In genomic region chr13:32036762-32037161, GRCh38 we compare ENCODE assay signal across 11 cellular contexts. TPM values are rescaled to one million over a fixed set of nuclear protein-coding genes. Genes with fewer than 3 reads are reported as not detected.
A peak's percentile ranks its signal among the peaks of the same experiment; 100 is the strongest.
DNase-seq lines count a peak whose midpoint lies in the region; ATAC-seq and TF ChIP-seq lines count a peak whose summit lies in the region.
"Had no signal": no experiment of that assay in that cellular context is flagged by ENCODE, and none has a peak within 500 bp of the region (broad histone marks: within the 10 kb centered on the region; RNA-seq: fewer than 3 reads in every experiment).

No MANE protein-coding gene starts in this region.

- H4K8ac ChIP-seq in H9 (replicated peaks; ENCODE audit: insufficient read length, low read depth, low read length) = no peak overlapping the region

- TF ChIP-seq CTCF in H9 (conservative IDR thresholded peaks at IDR 0.05) = no peak

- no peak overlapping the region for H4K91ac ChIP-seq in H9 (ENCODE audit: insufficient read length, low read depth, low read length)

- no peaks in the 10 kb centered on the region; the same call in 1 of the 2 replicates for H3K4me1 ChIP-seq in H9 (ENCODE audit: insufficient read depth, low read length)

- H3K27ac ChIP-seq in H9 (ENCODE audit: insufficient read length, low read depth, low read length) = no peak overlapping the region
- H3K27ac ChIP-seq: Peyer's patch had no signal

- no peak overlapping the region for H2BK5ac ChIP-seq in H9 (ENCODE audit: insufficient read length, low read length)

- no peaks in the 10 kb centered on the region for H4K20me1 ChIP-seq in H9 (ENCODE audit: control insufficient read depth, insufficient read depth, insufficient read length)

- no peak overlapping the region for H2BK120ac ChIP-seq in H9 (ENCODE audit: low read depth, low read length, poor library complexity, severe bottlenecking)

- no CpG with 5 or more reads among the region's 2 CpGs for WGBS in H9 (ENCODE audit: extremely low coverage, insufficient read length, low lambda C conversion rate)

- H3K27ac Mint-ChIP-seq in activated naive CD4-positive, alpha-beta T cell treated with anti-CD3 and anti-CD28 coated beads, Interleukin-2, amount 50 U/mL, for 24 hours = no peak overlapping the region
- H3K27ac Mint-ChIP-seq in stimulated activated naive B cell treated with anti-CD40 and anti-IgM and Interleukin-4, amounts not matched to agents 10 μg/mL and 1 μg/mL and 100 μg/mL, for 72 hours = no peak overlapping the region
- H3K27ac Mint-ChIP-seq in H9 = peak overlapping the region in 1 of 3 experiments; percentile 0; a peak in 1 of 7 replicates
- H3K27ac Mint-ChIP-seq: mesothelial cell of epicardium had no signal

- H3K4me1 Mint-ChIP-seq in activated naive CD4-positive, alpha-beta T cell treated with anti-CD3 and anti-CD28 coated beads, Interleukin-2, amount 50 U/mL, for 24 hours = peaks cover 28% of the 10 kb centered on the region
- H3K4me1 Mint-ChIP-seq in stimulated activated naive B cell treated with anti-CD40 and anti-IgM and Interleukin-4, amounts not matched to agents 10 μg/mL and 1 μg/mL and 100 μg/mL, for 72 hours = peaks cover 14 to 25% of the 10 kb centered on the region in 2 donors
- H3K4me1 Mint-ChIP-seq in H9 = peaks cover 22 to 32% of the 10 kb centered on the region in 2 experiments

- no peak for DNase-seq in activated naive CD4-positive, alpha-beta T cell treated with anti-CD3 and anti-CD28 coated beads, Interleukin-2, amount 50 U/mL, for 16 hours
- peak; percentile 79 for DNase-seq in NCI-H748 (lab: John Stamatoyannopoulos, UW; ENCODE audit: unreplicated experiment)
- no peak for DNase-seq in left colon
- DNase-seq in stimulated activated naive B cell treated with anti-CD40 and anti-IgM and Interleukin-4, amounts not matched to agents 10 μg/mL and 1 μg/mL and 100 μg/mL, for 72 hours = no peak
- DNase-seq in mucosa of gallbladder (ENCODE audit: low spot score) = no peak
- DNase-seq in stimulated activated CD4-positive, alpha-beta T cell treated with anti-CD3 and anti-CD28 coated beads, Interleukin-2, amount 100 ng/mL, for 48 hours = no peak
- no peak for DNase-seq in H9
- DNase-seq: effector CD4-positive, alpha-beta T cell; Peyer's patch had no signal

- no peak overlapping the region for H3K9ac ChIP-seq in H9 (ENCODE audit: extremely low read depth, insufficient read length, low read length)

- H3K56ac ChIP-seq in H9 (ENCODE audit: insufficient read length, low read depth, low read length) = no peak overlapping the region

- peak overlapping the region; percentile 53 for H3K4me3 Mint-ChIP-seq in activated naive CD4-positive, alpha-beta T cell treated with anti-CD3 and anti-CD28 coated beads, Interleukin-2, amount 50 U/mL, for 24 hours
- H3K4me3 Mint-ChIP-seq in stimulated activated naive B cell treated with anti-CD40 and anti-IgM and Interleukin-4, amounts not matched to agents 10 μg/mL and 1 μg/mL and 100 μg/mL, for 72 hours = peak overlapping the region; percentile 1 to 58
- H3K4me3 Mint-ChIP-seq in H9 = no peak overlapping the region
- H3K4me3 Mint-ChIP-seq: mesothelial cell of epicardium had no signal

- H3K18ac ChIP-seq in H9 (ENCODE audit: insufficient read length, low read depth, low read length) = no peak overlapping the region

- intact Hi-C loops in left colon (cut with DNase I, micrococcal nuclease) = loop anchor here in 1 of 2 donors (10.0 kb wide), 1 partner anchor 118 kb away; no protein-coding TSS in a partner anchor

- no peaks in the 10 kb centered on the region for H3K27me3 ChIP-seq in H9 (ENCODE audit: insufficient read depth, low read length)
- H3K27me3 ChIP-seq: Peyer's patch had no signal

- no peak overlapping the region for H3K14ac ChIP-seq in H9 (ENCODE audit: insufficient read depth, low read length)

- no peak overlapping the region for H2AFZ ChIP-seq in H9 (ENCODE audit: low read length)

- no peaks in the 10 kb centered on the region for H3K79me1 ChIP-seq in H9 (ENCODE audit: insufficient read depth, low read depth, low read length, poor library complexity, severe bottlenecking)

- H3K79me2 ChIP-seq in H9 (ENCODE audit: insufficient read depth, low read length) = no peaks in the 10 kb centered on the region

- H3K4me2 ChIP-seq in H9 (ENCODE audit: insufficient read depth, insufficient read length, low read length) = no peak overlapping the region

- peak; percentile 80 for ATAC-seq in left colon
- ATAC-seq in stimulated activated naive B cell treated with anti-CD40 and anti-IgM and Interleukin-4, amounts not matched to agents 10 μg/mL and 1 μg/mL and 100 μg/mL, for 72 hours (replicated peaks) = no peak

- peaks cover 19% of the 10 kb centered on the region for H3K27me3 Mint-ChIP-seq in activated naive CD4-positive, alpha-beta T cell treated with anti-CD3 and anti-CD28 coated beads, Interleukin-2, amount 50 U/mL, for 24 hours
- H3K27me3 Mint-ChIP-seq in stimulated activated naive B cell treated with anti-CD40 and anti-IgM and Interleukin-4, amounts not matched to agents 10 μg/mL and 1 μg/mL and 100 μg/mL, for 72 hours = peaks cover 8 to 10% of the 10 kb centered on the region in 2 donors
- no peaks in the 10 kb centered on the region; the same call in 1 of the 2 replicates for H3K27me3 Mint-ChIP-seq in H9 (ENCODE audit: low read depth)

- H3K4ac ChIP-seq in H9 (ENCODE audit: low read depth, low read length) = no peak overlapping the region

- H2BK20ac ChIP-seq in H9 (ENCODE audit: low read depth, low read length, poor library complexity, severe bottlenecking) = no peak overlapping the region

- no peaks in the 10 kb centered on the region for H3K23me2 ChIP-seq in H9 (ENCODE audit: insufficient read length, low read depth, low read length, poor library complexity, severe bottlenecking)

- no peak overlapping the region for H3K23ac ChIP-seq in H9 (ENCODE audit: insufficient read length, low read depth, low read length)

- H4K5ac ChIP-seq in H9 (ENCODE audit: insufficient read length, low read depth, low read length) = no peak overlapping the region

- no peaks in the 10 kb centered on the region for H3K36me3 Mint-ChIP-seq in activated naive CD4-positive, alpha-beta T cell treated with anti-CD3 and anti-CD28 coated beads, Interleukin-2, amount 50 U/mL, for 24 hours
- H3K36me3 Mint-ChIP-seq in stimulated activated naive B cell treated with anti-CD40 and anti-IgM and Interleukin-4, amounts not matched to agents 10 μg/mL and 1 μg/mL and 100 μg/mL, for 72 hours = no peaks in the 10 kb centered on the region
- no peaks in the 10 kb centered on the region for H3K36me3 Mint-ChIP-seq in H9 (ENCODE audit: insufficient read depth in 1 of 3, low read depth in 3 of 3)
- H3K36me3 Mint-ChIP-seq: mesothelial cell of epicardium had no signal

- H2BK15ac ChIP-seq in H9 (ENCODE audit: low read depth, low read length) = no peak overlapping the region

- H2AK5ac ChIP-seq in H9 (ENCODE audit: insufficient read length, low read length) = no peak overlapping the region

- no peaks in the 10 kb centered on the region for H3K9me3 ChIP-seq in H9 (ENCODE audit: control insufficient read depth, low read depth, low read length)
- H3K9me3 ChIP-seq: Peyer's patch had no signal

- no peak overlapping the region for H3T11ph ChIP-seq in H9 (ENCODE audit: low read length)

- H2BK12ac ChIP-seq in H9 (ENCODE audit: insufficient read length, low read depth, low read length) = no peak overlapping the region

- H3K9me3 Mint-ChIP-seq in activated naive CD4-positive, alpha-beta T cell treated with anti-CD3 and anti-CD28 coated beads, Interleukin-2, amount 50 U/mL, for 24 hours = no peaks in the 10 kb centered on the region
- H3K9me3 Mint-ChIP-seq in stimulated activated naive B cell treated with anti-CD40 and anti-IgM and Interleukin-4, amounts not matched to agents 10 μg/mL and 1 μg/mL and 100 μg/mL, for 72 hours = no peaks in the 10 kb centered on the region
- no peaks in the 10 kb centered on the region for H3K9me3 Mint-ChIP-seq in H9
- H3K9me3 Mint-ChIP-seq: mesothelial cell of epicardium had no signal

RNA-seq across cellular contexts. Expression of gene FRY, which starts 5.2 kb away (rescaled TPM):
- total RNA-seq in left colon = 10 to 100 TPM; 10.3 to 13.7 TPM
- total RNA-seq in mucosa of gallbladder = 112 TPM
- total RNA-seq in H9 (2021) = 4.8 and 5.2 TPM in 2 replicates

Comparison
In these comparisons a context has a peak if more than half of its experiments do, and no peak if none do; other contexts are left out.
1. H3K4me3 Mint-ChIP-seq: peak in activated naive CD4-positive, alpha-beta T cell treated with anti-CD3 and anti-CD28 coated beads, Interleukin-2, amount 50 U/mL, for 24 hours (single experiment) and stimulated activated naive B cell treated with anti-CD40 and anti-IgM and Interleukin-4, amounts not matched to agents 10 μg/mL and 1 μg/mL and 100 μg/mL, for 72 hours (2 of 2); none in H9 (0 of 2).